ENCODE assay signal across 1 cellular context in the genomic region with DNA sequence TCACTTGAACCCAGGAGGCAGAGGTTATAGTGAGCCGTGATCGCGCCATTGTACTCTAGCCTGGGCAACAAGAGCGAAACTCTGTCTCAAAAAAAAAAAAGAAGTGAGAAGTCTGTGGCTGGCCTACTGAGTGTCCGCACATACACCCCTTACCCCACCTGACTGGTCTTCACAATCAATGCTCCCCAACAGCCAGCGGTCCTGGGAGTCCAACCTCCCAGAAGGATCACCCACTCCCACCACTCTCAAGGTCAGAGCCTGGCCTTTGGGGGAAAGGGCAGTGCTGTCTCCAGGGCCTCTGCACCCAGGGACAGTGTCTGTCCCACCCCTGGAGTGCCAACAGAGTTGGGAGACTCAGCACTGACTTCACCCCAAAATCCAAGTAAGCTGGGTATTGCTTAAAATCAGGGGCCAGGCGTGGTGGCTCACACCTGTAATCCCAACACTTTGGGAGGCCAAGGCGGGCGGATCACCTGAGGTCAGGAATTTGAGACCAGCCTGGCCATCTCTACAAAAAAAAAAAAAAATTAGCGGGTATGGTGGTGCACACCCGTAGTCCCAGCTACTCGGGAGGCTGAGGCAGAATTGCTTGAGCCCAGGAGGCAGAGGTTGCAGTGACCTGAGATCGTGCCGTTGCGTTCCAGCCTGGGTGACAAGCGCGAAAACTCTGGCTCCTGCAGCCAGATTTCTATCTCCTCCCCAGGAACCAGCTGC.
TF ChIP-seq lines count a peak whose summit lies in the region.

No MANE protein-coding gene starts in this region.

TF ChIP-seq in WTC11, 78 proteins besides CTCF, POLR2A, EP300 and RAD21 (continued from another document):
- no peak for TF ChIP-seq PRRX2 (CRISPR knock-in tag; IDR thresholded peaks at IDR 0.05)
